Comparison of ENCODE assay signal across 19 cellular contexts in genomic region chrX:30950391-30950790, GRCh38.
DNase-seq lines count a peak whose midpoint lies in the region; ATAC-seq, FAIRE-seq and TF ChIP-seq lines count a peak whose summit lies in the region.
"Had no signal": no experiment of that assay in that cellular context is flagged by ENCODE, and none has a peak within 500 bp of the region (broad histone marks: within the 10 kb centered on the region; RNA-seq: fewer than 3 reads in every experiment).

No MANE protein-coding gene starts in this region.

- no peaks in the 10 kb centered on the region for H3K27me3 Mint-ChIP-seq in type B pancreatic cell
- peaks cover 6% of the 10 kb centered on the region for H3K27me3 Mint-ChIP-seq in stimulated activated memory B cell treated with anti-CD40 and anti-IgM and Interleukin-4, amounts not matched to agents 10 μg/mL and 1 μg/mL and 100 μg/mL, for 72 hours
- H3K27me3 Mint-ChIP-seq: B cell; CD4-positive, CD25-positive, alpha-beta regulatory T cell had no signal

- H2BK120ac ChIP-seq in neuronal stem cell (ENCODE audit: low read depth, low read length), result no peak overlapping the region

- H3K27me3 ChIP-seq in neuronal stem cell (ENCODE audit: control insufficient read depth in 3 of 3, insufficient read depth in 3 of 3, low read depth in 1 of 3, low read length in 3 of 3), result no peaks in the 10 kb centered on the region
- H3K27me3 ChIP-seq: BLaER1 had no signal

- H3K14ac ChIP-seq in neuronal stem cell (ENCODE audit: low read length), result no peak overlapping the region

- H2AK5ac ChIP-seq in neuronal stem cell (ENCODE audit: low read depth, low read length), result no peak overlapping the region

- no peaks in the 10 kb centered on the region for H3K9me3 ChIP-seq in neuronal stem cell (replicated peaks in 1 of 2; ENCODE audit: control insufficient read depth in 2 of 2, insufficient read depth in 1 of 2, low read depth in 1 of 2, low read length in 2 of 2)
- H3K9me3 ChIP-seq: BLaER1, Caco-2 had no signal

- H3K18ac ChIP-seq in neuronal stem cell (ENCODE audit: low read length), result no peak overlapping the region

- no peak overlapping the region for H2BK12ac ChIP-seq in neuronal stem cell (ENCODE audit: low read length)

- TF ChIP-seq CTCF in D721Med (IDR thresholded peaks at IDR 0.05; ENCODE audit: insufficient read depth, missing control alignments) (no peak), type B pancreatic cell (conservative IDR thresholded peaks at IDR 0.05) (no peak)

- H3K36me3 Mint-ChIP-seq in type B pancreatic cell, result no peaks in the 10 kb centered on the region
- no peaks in the 10 kb centered on the region for H3K36me3 Mint-ChIP-seq in stimulated activated memory B cell treated with anti-CD40 and anti-IgM and Interleukin-4, amounts not matched to agents 10 μg/mL and 1 μg/mL and 100 μg/mL, for 72 hours
- H3K36me3 Mint-ChIP-seq: CD4-positive, CD25-positive, alpha-beta regulatory T cell; CD8-positive, alpha-beta T cell had no signal

- H3K9me3 Mint-ChIP-seq in type B pancreatic cell, result peaks cover 13% of the 10 kb centered on the region
- H3K9me3 Mint-ChIP-seq in stimulated activated memory B cell treated with anti-CD40 and anti-IgM and Interleukin-4, amounts not matched to agents 10 μg/mL and 1 μg/mL and 100 μg/mL, for 72 hours, result peaks cover 5% of the 10 kb centered on the region

- ATAC-seq in stimulated activated memory B cell treated with anti-CD40 and anti-IgM and Interleukin-4, amounts not matched to agents 10 μg/mL and 1 μg/mL and 100 μg/mL, for 72 hours, result no peak
- ATAC-seq: CD8-positive, alpha-beta T cell; HCT116 had no signal

- no peak overlapping the region for H3K4me2 ChIP-seq in neuronal stem cell (ENCODE audit: insufficient read depth, low read length, poor library complexity, severe bottlenecking)
- H3K4me2 ChIP-seq: BLaER1, GM23338 had no signal

- no peak overlapping the region for H2BK15ac ChIP-seq in neuronal stem cell (ENCODE audit: low read length)

- H3K79me1 ChIP-seq in neuronal stem cell (ENCODE audit: low read depth, low read length), result no peaks in the 10 kb centered on the region

- H3K9ac ChIP-seq in neuronal stem cell (ENCODE audit: low read depth, low read length, poor library complexity), result no peak overlapping the region
- H3K9ac ChIP-seq: BLaER1 had no signal

- DNase-seq in D721Med (ENCODE audit: insufficient read length, low spot score) (peak; percentile 22), NCI-H82 treated with DMSO at 0.1 percent for 48 hours (lab: John Stamatoyannopoulos, UW; ENCODE audit: unreplicated experiment) (peak; percentile 84), type B pancreatic cell (ENCODE audit: extremely low spot score, unreplicated experiment) (no peak), superior temporal gyrus (ENCODE audit: extremely low spot score) (no peak), neuronal stem cell (ENCODE audit: low spot score) (no peak)
- DNase-seq: Caco-2; CD4-positive, CD25-positive, alpha-beta regulatory T cell; CD8-positive, alpha-beta T cell; DMS53; DMS79 treated with DMSO at 0.1 percent for 48 hours; GF-D8; H9 had no signal

- H3K4me1 ChIP-seq in neuronal stem cell (ENCODE audit: control insufficient read depth in 2 of 2, insufficient read depth in 1 of 2, low read depth in 1 of 2, low read length in 2 of 2), result no peaks in the 10 kb centered on the region
- H3K4me1 ChIP-seq: BLaER1, Caco-2 had no signal

- no peak overlapping the region for H2BK5ac ChIP-seq in neuronal stem cell (ENCODE audit: low read length)

- no peak overlapping the region for H3K4me3 ChIP-seq in neuronal stem cell (ENCODE audit: low read length in 2 of 2)
- H3K4me3 ChIP-seq: BLaER1, GM23338 had no signal

- H2AFZ ChIP-seq in neuronal stem cell (ENCODE audit: low read length), result no peak overlapping the region
- H2AFZ ChIP-seq: GM23338 had no signal

- H3K4me3 Mint-ChIP-seq in type B pancreatic cell, result no peak overlapping the region
- no peak overlapping the region for H3K4me3 Mint-ChIP-seq in stimulated activated memory B cell treated with anti-CD40 and anti-IgM and Interleukin-4, amounts not matched to agents 10 μg/mL and 1 μg/mL and 100 μg/mL, for 72 hours
- H3K4me3 Mint-ChIP-seq: B cell; CD4-positive, CD25-positive, alpha-beta regulatory T cell; CD8-positive, alpha-beta T cell; GM23338; H9 had no signal

- no CpG with 5 or more reads among the region's 2 CpGs for WGBS in neuronal stem cell (ENCODE audit: extremely low coverage in 2 of 2, insufficient read length in 2 of 2, insufficient replicate concordance in 1 of 2), 2 donors

- peak; percentile 93 for FAIRE-seq in D721Med (lab: Jason Lieb, UNC)
- FAIRE-seq: GM12891 had no signal

- no peak overlapping the region for H4K8ac ChIP-seq in neuronal stem cell (ENCODE audit: low read depth, low read length)

- H3K27ac ChIP-seq in neuronal stem cell (replicated peaks; ENCODE audit: low read length), result no peak overlapping the region
- H3K27ac ChIP-seq: BLaER1, C4-2B had no signal

- no peaks in the 10 kb centered on the region for H3K36me3 ChIP-seq in neuronal stem cell (replicated peaks in 1 of 2; ENCODE audit: control insufficient read depth in 2 of 2, insufficient read depth in 2 of 2, low read length in 2 of 2)
- H3K36me3 ChIP-seq: BLaER1 had no signal

- H3K4me1 Mint-ChIP-seq in type B pancreatic cell (ENCODE audit: unreplicated experiment), result no peaks in the 10 kb centered on the region
- H3K4me1 Mint-ChIP-seq in stimulated activated memory B cell treated with anti-CD40 and anti-IgM and Interleukin-4, amounts not matched to agents 10 μg/mL and 1 μg/mL and 100 μg/mL, for 72 hours, result no peaks in the 10 kb centered on the region
- H3K4me1 Mint-ChIP-seq: B cell; CD4-positive, CD25-positive, alpha-beta regulatory T cell; GM23338; H9 had no signal

- H3K27ac Mint-ChIP-seq in type B pancreatic cell, result peak overlapping the region; percentile 92
- no peak overlapping the region for H3K27ac Mint-ChIP-seq in stimulated activated memory B cell treated with anti-CD40 and anti-IgM and Interleukin-4, amounts not matched to agents 10 μg/mL and 1 μg/mL and 100 μg/mL, for 72 hours
- H3K27ac Mint-ChIP-seq: B cell; CD4-positive, CD25-positive, alpha-beta regulatory T cell; CD8-positive, alpha-beta T cell; GM23338; H9 had no signal

- no peak overlapping the region for H3K23ac ChIP-seq in neuronal stem cell (ENCODE audit: low read depth, low read length, poor library complexity)

- no peak overlapping the region for H4K91ac ChIP-seq in neuronal stem cell (ENCODE audit: low read depth, low read length, poor library complexity)

- no peak overlapping the region for H3K4ac ChIP-seq in neuronal stem cell (ENCODE audit: low read length)

Comparison
In these comparisons a context has a peak if more than half of its experiments do, and no peak if none do; other contexts are left out.
1. DNase-seq: peak in D721Med (single experiment) and NCI-H82 treated with DMSO at 0.1 percent for 48 hours (single experiment); none in type B pancreatic cell (single experiment), superior temporal gyrus (single experiment) and neuronal stem cell (single experiment).